ENCODE assay signal across 9 cellular contexts in the genomic region with DNA sequence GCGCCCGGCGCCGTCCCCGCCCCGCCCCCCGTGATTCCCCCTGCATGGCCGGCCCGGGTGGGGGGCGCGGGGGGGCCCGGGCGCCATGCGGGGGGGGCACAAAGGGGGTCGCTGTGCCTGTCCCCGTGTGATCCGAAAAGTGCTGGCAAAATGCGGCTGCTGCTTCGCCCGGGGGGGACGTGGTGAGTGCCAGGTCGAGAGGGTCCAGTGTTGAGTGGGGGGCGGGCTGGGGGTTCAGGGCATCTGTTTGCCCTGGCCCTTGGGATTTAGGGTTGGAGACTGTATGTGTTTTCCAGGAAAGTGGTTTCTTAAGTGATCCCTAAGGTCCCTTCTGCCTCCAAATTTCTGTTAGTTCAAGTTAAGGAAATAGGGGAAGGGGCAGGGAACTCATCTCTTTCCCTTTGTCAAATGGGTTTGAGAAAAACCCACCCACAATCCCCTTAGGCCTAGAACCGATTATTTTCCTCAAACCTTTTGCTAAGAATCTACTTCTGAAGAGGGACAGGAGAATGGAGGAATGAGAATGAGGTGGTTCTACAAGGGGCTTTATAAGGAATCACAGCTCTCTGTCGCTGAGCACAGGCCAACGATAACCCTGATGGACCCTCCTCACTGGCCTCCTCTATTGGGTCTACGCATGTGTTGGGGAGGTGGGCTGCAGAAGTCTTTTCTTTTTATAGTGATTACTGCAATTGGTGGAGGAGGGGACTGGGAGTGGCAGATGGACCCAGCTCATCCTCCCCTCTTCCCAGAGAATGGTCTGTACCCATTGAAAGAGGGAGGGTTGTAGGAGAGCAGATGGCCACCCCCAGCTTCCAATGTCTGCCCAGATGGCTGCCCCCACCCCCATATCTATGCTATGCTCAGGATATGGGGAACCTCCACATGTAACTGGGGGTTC. TPM values are rescaled to one million over a fixed set of nuclear protein-coding genes. Genes with fewer than 3 reads are reported as not detected.
DNase-seq lines count a peak whose midpoint lies in the region; ATAC-seq and TF ChIP-seq lines count a peak whose summit lies in the region.
"Had no signal": no experiment of that assay in that cellular context is flagged by ENCODE, and none has a peak within 500 bp of the region (broad histone marks: within the 10 kb centered on the region; RNA-seq: fewer than 3 reads in every experiment).

No MANE protein-coding gene starts in this region.

- peaks cover 0 to 61% (median 49%) of the 10 kb centered on the region in 4 donors for H3K4me1 ChIP-seq in tibial artery

- POLR2A ChIA-PET in activated CD4-positive, alpha-beta memory T cell treated with anti-CD3 and anti-CD28 coated beads, Interleukin-2, amount 10 ng/mL, durations not matched to agents 7 days and 5 days (lab: Charles Lee), result interaction anchor here (0.6 to 1.7 kb wide), 3 partner anchors 12 to 21 kb away, joined by 3 to 4 read pairs (median 3); no protein-coding TSS in a partner anchor

- CTCF ChIA-PET in activated CD4-positive, alpha-beta memory T cell treated with anti-CD3 and anti-CD28 coated beads, Interleukin-2, amount 10 ng/mL, durations not matched to agents 7 days and 5 days (lab: Charles Lee), result interaction anchor here (1.2 to 1.8 kb wide), 4 partner anchors 9 to 153 kb away, joined by 3 to 5 read pairs (median 4); partner anchors contain the start of gene B4GALNT1

- peak overlapping the region; percentile 69 for H3K4me3 Mint-ChIP-seq in activated T-cell treated with anti-CD3 and anti-CD28 coated beads, Interleukin-2, amount 50 U/mL, for 4 hours
- H3K4me3 Mint-ChIP-seq in activated CD4-positive, alpha-beta memory T cell treated with anti-CD3 and anti-CD28 coated beads, Interleukin-2, amount 10 ng/mL, durations not matched to agents 7 days and 5 days, result peak overlapping the region; percentile 41
- H3K4me3 Mint-ChIP-seq in immature natural killer cell, result peak overlapping the region; percentile 62 to 82 (median 76)

- DNase-seq in activated T-cell treated with anti-CD3 and anti-CD28 coated beads, Interleukin-2, amount 50 U/mL, for 4 hours, result no peak
- no peak for DNase-seq in activated T-cell treated with anti-CD3 and anti-CD28 coated beads, Interleukin-2, amount 50 U/mL, for 48 hours
- DNase-seq in activated CD4-positive, alpha-beta memory T cell treated with anti-CD3 and anti-CD28 coated beads, Interleukin-2, amount 10 ng/mL, durations not matched to agents 7 days and 5 days, result no peak
- DNase-seq in immature natural killer cell (no peak), tibial artery (peak in 1 of 2 donors; percentile 29)
- DNase-seq in activated CD4-positive, alpha-beta T cell treated with anti-CD3 and anti-CD28 coated beads for 1 hour, result no peak
- DNase-seq: DMS153 had no signal

- H3K27ac Mint-ChIP-seq in activated CD4-positive, alpha-beta memory T cell treated with anti-CD3 and anti-CD28 coated beads, Interleukin-2, amount 10 ng/mL, durations not matched to agents 7 days and 5 days, result no peak overlapping the region
- H3K27ac Mint-ChIP-seq in immature natural killer cell, result no peak overlapping the region

- H3K9me3 Mint-ChIP-seq in activated T-cell treated with anti-CD3 and anti-CD28 coated beads, Interleukin-2, amount 50 U/mL, for 4 hours, result no peaks in the 10 kb centered on the region
- no peaks in the 10 kb centered on the region for H3K9me3 Mint-ChIP-seq in activated CD4-positive, alpha-beta memory T cell treated with anti-CD3 and anti-CD28 coated beads, Interleukin-2, amount 10 ng/mL, durations not matched to agents 7 days and 5 days
- no peaks in the 10 kb centered on the region for H3K9me3 Mint-ChIP-seq in immature natural killer cell

- intact Hi-C loops in tibial artery (cut with DNase I; ENCODE audit: low total_unique reads), result loop anchor here (10.0 kb wide), 1 partner anchor 87 kb away; the partner anchor contains the start of genes DDIT3 and MBD6

- peak overlapping the region; percentile 97 to 99 for H3K27ac ChIP-seq in tibial artery

- no peaks in the 10 kb centered on the region for H3K27me3 ChIP-seq in tibial artery

- peaks cover 9% of the 10 kb centered on the region for H3K4me1 Mint-ChIP-seq in activated T-cell treated with anti-CD3 and anti-CD28 coated beads, Interleukin-2, amount 50 U/mL, for 4 hours (ENCODE audit: low read depth)
- peaks cover 6% of the 10 kb centered on the region for H3K4me1 Mint-ChIP-seq in activated CD4-positive, alpha-beta memory T cell treated with anti-CD3 and anti-CD28 coated beads, Interleukin-2, amount 10 ng/mL, durations not matched to agents 7 days and 5 days
- H3K4me1 Mint-ChIP-seq in immature natural killer cell, result peaks cover 7 to 12% of the 10 kb centered on the region in 2 donors

- H3K27me3 Mint-ChIP-seq in activated T-cell treated with anti-CD3 and anti-CD28 coated beads, Interleukin-2, amount 50 U/mL, for 4 hours (ENCODE audit: low read depth), result peaks cover 21% of the 10 kb centered on the region
- peaks cover 48% of the 10 kb centered on the region for H3K27me3 Mint-ChIP-seq in activated CD4-positive, alpha-beta memory T cell treated with anti-CD3 and anti-CD28 coated beads, Interleukin-2, amount 10 ng/mL, durations not matched to agents 7 days and 5 days
- peaks cover 2 to 6% (median 4%) of the 10 kb centered on the region in 3 donors for H3K27me3 Mint-ChIP-seq in immature natural killer cell (ENCODE audit: low read depth in 3 of 3)

- H3K36me3 Mint-ChIP-seq in activated T-cell treated with anti-CD3 and anti-CD28 coated beads, Interleukin-2, amount 50 U/mL, for 4 hours (ENCODE audit: insufficient read depth), result no peaks in the 10 kb centered on the region
- peaks cover 2% of the 10 kb centered on the region for H3K36me3 Mint-ChIP-seq in activated CD4-positive, alpha-beta memory T cell treated with anti-CD3 and anti-CD28 coated beads, Interleukin-2, amount 10 ng/mL, durations not matched to agents 7 days and 5 days (ENCODE audit: low read depth)
- peaks cover 0 to 7% (median 7%) of the 10 kb centered on the region in 3 donors for H3K36me3 Mint-ChIP-seq in immature natural killer cell

- no peaks in the 10 kb centered on the region for H3K9me3 ChIP-seq in tibial artery

- peaks cover 26 to 59% (median 36%) of the 10 kb centered on the region in 3 donors for H3K36me3 ChIP-seq in tibial artery

- no peak for ATAC-seq in activated T-cell treated with anti-CD3 and anti-CD28 coated beads, Interleukin-2, amount 50 U/mL, for 4 hours
- no peak for ATAC-seq in HG03095 (IDR thresholded peaks at IDR 0.05; ENCODE audit: unreplicated experiment)
- ATAC-seq in GM21717 (IDR thresholded peaks at IDR 0.05; ENCODE audit: unreplicated experiment), result no peak

- no peak for TF ChIP-seq CTCF in tibial artery (IDR thresholded peaks at IDR 0.05)

- H3K4me3 ChIP-seq in tibial artery, result peak overlapping the region; percentile 82 to 85

RNA-seq across cellular contexts. Expression of gene ARHGEF25, which starts 0.8 kb away (rescaled TPM):
- 1 to 10 TPM in 1 of 3 donors, under 1 TPM in 2; 0.56 to 1.6 (median 0.65) TPM for total RNA-seq in activated T-cell treated with anti-CD3 and anti-CD28 coated beads, Interleukin-2, amount 50 U/mL, for 4 hours
- total RNA-seq in activated CD4-positive, alpha-beta memory T cell treated with anti-CD3 and anti-CD28 coated beads, Interleukin-2, amount 10 ng/mL, durations not matched to agents 7 days and 5 days, result under 1 TPM; 0.55 to 0.93 TPM
- under 1 TPM in 1 of 3 donors, not detected in 2; 0.27 TPM for polyA plus RNA-seq in immature natural killer cell

RNA-seq across cellular contexts. Expression of gene DTX3, which starts 7.4 kb away (rescaled TPM):
- total RNA-seq in activated T-cell treated with anti-CD3 and anti-CD28 coated beads, Interleukin-2, amount 50 U/mL, for 4 hours, result 10 to 100 TPM; 15.9 to 18.6 (median 17.0) TPM
- total RNA-seq in activated CD4-positive, alpha-beta memory T cell treated with anti-CD3 and anti-CD28 coated beads, Interleukin-2, amount 10 ng/mL, durations not matched to agents 7 days and 5 days, result 10 to 100 TPM; 19.3 to 21.8 TPM
- polyA plus RNA-seq in immature natural killer cell, result 10 to 100 TPM in 1 of 3 donors, 1 to 10 TPM in 2; 8.1 to 20.2 (median 9.5) TPM

RNA-seq across cellular contexts. Expression of gene B4GALNT1, which starts 20.9 kb away (rescaled TPM):
- total RNA-seq in activated T-cell treated with anti-CD3 and anti-CD28 coated beads, Interleukin-2, amount 50 U/mL, for 4 hours, result 1 to 10 TPM; 3.2 to 4.6 (median 3.6) TPM
- 1 to 10 TPM; 1.4 to 1.8 TPM for total RNA-seq in activated CD4-positive, alpha-beta memory T cell treated with anti-CD3 and anti-CD28 coated beads, Interleukin-2, amount 10 ng/mL, durations not matched to agents 7 days and 5 days
- polyA plus RNA-seq in immature natural killer cell, result not detected

RNA-seq across cellular contexts. Expression of gene PIP4K2C, which starts 21.1 kb away (rescaled TPM):
- 10 to 100 TPM; 28.6 to 32.0 (median 29.1) TPM for total RNA-seq in activated T-cell treated with anti-CD3 and anti-CD28 coated beads, Interleukin-2, amount 50 U/mL, for 4 hours
- 10 to 100 TPM; 21.6 to 21.9 TPM for total RNA-seq in activated CD4-positive, alpha-beta memory T cell treated with anti-CD3 and anti-CD28 coated beads, Interleukin-2, amount 10 ng/mL, durations not matched to agents 7 days and 5 days
- polyA plus RNA-seq in immature natural killer cell, result 10 to 100 TPM; 33.0 to 61.8 (median 54.1) TPM
